Comparison of ENCODE assay signal across 9 cellular contexts in the genomic region with DNA sequence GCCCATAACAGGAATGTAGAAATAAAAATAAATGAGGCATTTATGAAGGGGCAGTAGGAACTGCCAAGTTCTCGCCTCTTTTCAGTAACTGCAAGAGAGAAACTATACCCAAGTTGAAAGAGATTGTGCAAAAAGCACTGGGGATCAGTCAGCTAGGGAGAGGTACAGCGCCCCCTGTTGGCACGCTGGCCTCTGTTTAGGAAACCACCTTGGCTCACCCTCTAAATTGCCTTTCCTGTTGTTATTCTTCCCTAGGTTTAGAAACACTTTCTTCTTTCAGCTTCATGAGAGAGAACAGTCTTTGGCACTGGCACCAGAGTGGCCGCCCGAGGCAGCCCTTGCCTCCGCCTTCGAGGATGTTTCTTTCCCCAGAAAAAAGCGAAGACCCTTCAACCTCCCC.
DNase-seq lines count a peak whose midpoint lies in the region; ATAC-seq and TF ChIP-seq lines count a peak whose summit lies in the region.
"Had no signal": no experiment of that assay in that cellular context is flagged by ENCODE, and none has a peak within 500 bp of the region (broad histone marks: within the 10 kb centered on the region; RNA-seq: fewer than 3 reads in every experiment).

No MANE protein-coding gene starts in this region.

- H3K4me1 Mint-ChIP-seq in activated T-helper 1 cell treated with anti-CD3 and anti-CD28 coated beads, Interleukin-12 subunit alpha, Interleukin-12 subunit beta, Interleukin-2, Interleukin-4 antibody, amounts not matched to agents 30 ng/mL and 10 ng/mL and 1 ng/mL, durations not matched to agents 14 hours and 24 hours and 36 hours (ENCODE audit: low read depth), result peaks cover 11% of the 10 kb centered on the region

- ATAC-seq in GM19324 (IDR thresholded peaks at IDR 0.05; ENCODE audit: low FRiP score, unreplicated experiment) (no peak), GM18520 (IDR thresholded peaks at IDR 0.05; ENCODE audit: unreplicated experiment) (no peak)

- no peaks in the 10 kb centered on the region for H3K36me3 Mint-ChIP-seq in activated T-helper 1 cell treated with anti-CD3 and anti-CD28 coated beads, Interleukin-12 subunit alpha, Interleukin-12 subunit beta, Interleukin-2, Interleukin-4 antibody, amounts not matched to agents 30 ng/mL and 10 ng/mL and 1 ng/mL, durations not matched to agents 14 hours and 24 hours and 36 hours (ENCODE audit: low read depth)

- DNase-seq in AG09319 (ENCODE audit: extremely low read depth, low read depth) (peak; percentile 16), H7 (peak; percentile 49), NT2/D1 (ENCODE audit: low read depth, low spot score) (peak; percentile 47), glomerular endothelial cell (ENCODE audit: extremely low read depth, low read depth, low spot score) (peak; percentile 9), posterior cingulate gyrus (peak in 9 of 10 donors; percentile 28 to 93 (median 64))
- peak; percentile 20 for DNase-seq in activated T-helper 1 cell treated with anti-CD3 and anti-CD28 coated beads, Interleukin-12 subunit alpha, Interleukin-12 subunit beta, Interleukin-2, Interleukin-4 antibody, amounts not matched to agents 30 ng/mL and 10 ng/mL and 1 ng/mL, durations not matched to agents 14 hours and 24 hours and 36 hours (ENCODE audit: low spot score)

- H3K9me3 ChIP-seq in NT2/D1 (ENCODE audit: insufficient read depth, low read length), result no peaks in the 10 kb centered on the region

- no peak overlapping the region; the same call in 1 of the 2 replicates for H3K4me3 ChIP-seq in H7 (ENCODE audit: insufficient read depth, low read depth, low read length)
- H3K4me3 ChIP-seq in NT2/D1 (ENCODE audit: insufficient read length, low read depth), result no peak overlapping the region

- TF ChIP-seq CTCF in AG09319 (IDR thresholded peaks at IDR 0.05; ENCODE audit: low read depth, low read length), result peak; percentile 78

- H3K4me1 ChIP-seq in NT2/D1 (ENCODE audit: insufficient read depth, insufficient read length), result no peaks in the 10 kb centered on the region
- H3K4me1 ChIP-seq: parathyroid adenoma had no signal

- no peaks in the 10 kb centered on the region for H3K27me3 ChIP-seq in H7 (ENCODE audit: control insufficient read depth, insufficient read depth, low read length)
- no peaks in the 10 kb centered on the region for H3K27me3 ChIP-seq in NT2/D1 (ENCODE audit: insufficient read depth, insufficient read length)

- no peak overlapping the region for H3K4me3 Mint-ChIP-seq in activated T-helper 1 cell treated with anti-CD3 and anti-CD28 coated beads, Interleukin-12 subunit alpha, Interleukin-12 subunit beta, Interleukin-2, Interleukin-4 antibody, amounts not matched to agents 30 ng/mL and 10 ng/mL and 1 ng/mL, durations not matched to agents 14 hours and 24 hours and 36 hours

- H3K36me3 ChIP-seq in H7 (replicated peaks; ENCODE audit: control insufficient read depth, insufficient read depth, low read length), result no peaks in the 10 kb centered on the region
- H3K36me3 ChIP-seq in NT2/D1 (ENCODE audit: insufficient read depth, insufficient read length, low read length), result no peaks in the 10 kb centered on the region

- H3K27ac Mint-ChIP-seq in activated T-helper 1 cell treated with anti-CD3 and anti-CD28 coated beads, Interleukin-12 subunit alpha, Interleukin-12 subunit beta, Interleukin-2, Interleukin-4 antibody, amounts not matched to agents 30 ng/mL and 10 ng/mL and 1 ng/mL, durations not matched to agents 14 hours and 24 hours and 36 hours, result no peak overlapping the region

- no peaks in the 10 kb centered on the region for H3K9me3 Mint-ChIP-seq in activated T-helper 1 cell treated with anti-CD3 and anti-CD28 coated beads, Interleukin-12 subunit alpha, Interleukin-12 subunit beta, Interleukin-2, Interleukin-4 antibody, amounts not matched to agents 30 ng/mL and 10 ng/mL and 1 ng/mL, durations not matched to agents 14 hours and 24 hours and 36 hours

- H3K27me3 Mint-ChIP-seq in activated T-helper 1 cell treated with anti-CD3 and anti-CD28 coated beads, Interleukin-12 subunit alpha, Interleukin-12 subunit beta, Interleukin-2, Interleukin-4 antibody, amounts not matched to agents 30 ng/mL and 10 ng/mL and 1 ng/mL, durations not matched to agents 14 hours and 24 hours and 36 hours (ENCODE audit: insufficient read depth), result no peaks in the 10 kb centered on the region

- intact Hi-C loops in activated T-helper 1 cell treated with anti-CD3 and anti-CD28 coated beads, Interleukin-12 subunit alpha, Interleukin-12 subunit beta, Interleukin-2, Interleukin-4 antibody, amounts not matched to agents 30 ng/mL and 10 ng/mL and 1 ng/mL, durations not matched to agents 14 hours and 24 hours and 36 hours (cut with micrococcal nuclease), result loop anchor here (1.0 to 5.0 kb wide), 3 partner anchors 382 to 485 kb away; no protein-coding TSS in a partner anchor
- intact Hi-C loops in posterior cingulate gyrus (cut with DNase I), result loop anchor here (1.0 kb wide), 1 partner anchor 348 kb away; a partner anchor contains a TSS

- H3K9ac ChIP-seq in NT2/D1 (ENCODE audit: insufficient read length, low read depth), result no peak overlapping the region
- H3K9ac ChIP-seq: parathyroid adenoma had no signal

Comparison
In these comparisons a context has a peak if more than half of its experiments do, and no peak if none do; other contexts are left out.
1. DNase-seq: peak in every context shown above with its lines; median percentile 64 in posterior cingulate gyrus; 49 in H7; 47 in NT2/D1; 20 in activated T-helper 1 cell treated with anti-CD3 and anti-CD28 coated beads, Interleukin-12 subunit alpha, Interleukin-12 subunit beta, Interleukin-2, Interleukin-4 antibody, amounts not matched to agents 30 ng/mL and 10 ng/mL and 1 ng/mL, durations not matched to agents 14 hours and 24 hours and 36 hours; 16 in AG09319; 9 in glomerular endothelial cell.